8 cellular contexts compared by ENCODE assay signal in genomic region chr1:9589144-9589718, GRCh38. TPM values are rescaled to one million over a fixed set of nuclear protein-coding genes. Genes with fewer than 3 reads are reported as not detected.
DNase-seq lines count a peak whose midpoint lies in the region; ATAC-seq and TF ChIP-seq lines count a peak whose summit lies in the region.

No MANE protein-coding gene starts in this region.

- H2BK5ac ChIP-seq in IMR-90 (ENCODE audit: low read depth, low read length, poor library complexity, severe bottlenecking): no peak overlapping the region

- no peaks in the 10 kb centered on the region for H3K36me3 Mint-ChIP-seq in activated CD4-positive, alpha-beta memory T cell treated with anti-CD3 and anti-CD28 coated beads, Interleukin-2, amount 10 ng/mL, durations not matched to agents 7 days and 5 days (ENCODE audit: low read depth)
- no peaks in the 10 kb centered on the region for H3K36me3 Mint-ChIP-seq in natural killer cell
- H3K36me3 Mint-ChIP-seq in type B pancreatic cell: no peaks in the 10 kb centered on the region

- H3K4me2 ChIP-seq in IMR-90 (ENCODE audit: low read depth, low read length): peak overlapping the region; percentile 85

- no peaks in the 10 kb centered on the region for H3K27me3 Mint-ChIP-seq in activated CD4-positive, alpha-beta memory T cell treated with anti-CD3 and anti-CD28 coated beads, Interleukin-2, amount 10 ng/mL, durations not matched to agents 7 days and 5 days
- H3K27me3 Mint-ChIP-seq in natural killer cell (ENCODE audit: low read depth in 2 of 2) (no peaks in the 10 kb centered on the region), type B pancreatic cell (no peaks in the 10 kb centered on the region)

- H4K91ac ChIP-seq in IMR-90 (ENCODE audit: insufficient read depth, low read depth, low read length): peak overlapping the region; percentile 27; the same call in 1 of the 2 replicates

- H3K9me3 ChIP-seq in IMR-90 (ENCODE audit: control insufficient read depth, insufficient read depth, low read length): no peaks in the 10 kb centered on the region

- POLR2A ChIA-PET in BJ (lab: Charles Lee): no interaction called here
- POLR2A ChIA-PET in IMR-90 (lab: Charles Lee; ENCODE audit: unreplicated experiment): no interaction called here
- POLR2A ChIA-PET in activated CD4-positive, alpha-beta memory T cell treated with anti-CD3 and anti-CD28 coated beads, Interleukin-2, amount 10 ng/mL, durations not matched to agents 7 days and 5 days (lab: Charles Lee): interaction anchor here (0.9 to 1.5 kb wide), 5 partner anchors 27 to 127 kb away, joined by 3 to 7 read pairs (median 6); no protein-coding TSS in a partner anchor

- H3K18ac ChIP-seq in IMR-90 (ENCODE audit: low read depth, low read length): no peak overlapping the region

- no peak overlapping the region for H2BK15ac ChIP-seq in IMR-90 (ENCODE audit: low read depth, low read length)

- BruUV-seq in IMR-90 (replicated peaks; lab: Mats Ljungman, UMichigan): no TSS peak

- H3K27me3 ChIP-seq in BJ (ENCODE audit: control insufficient read depth, insufficient read depth, low read length) (no peaks in the 10 kb centered on the region), IMR-90 (ENCODE audit: control insufficient read depth, insufficient read depth, low read length) (no peaks in the 10 kb centered on the region)

- DNase-seq in BJ (ENCODE audit: low read depth) (no peak), GM20000 (ENCODE audit: low spot score) (peak; percentile 49), IMR-90 (peak; percentile 23), erythroblast (lab: John Stamatoyannopoulos, UW) (peak; percentile 63 to 68), natural killer cell (peak; percentile 30), type B pancreatic cell (ENCODE audit: extremely low spot score, unreplicated experiment) (peak; percentile 69), iPS-NIHi7 (ENCODE audit: extremely low spot score) (no peak)
- DNase-seq in activated CD4-positive, alpha-beta memory T cell treated with anti-CD3 and anti-CD28 coated beads, Interleukin-2, amount 10 ng/mL, durations not matched to agents 7 days and 5 days: peak; percentile 56

- H3K4ac ChIP-seq in IMR-90 (ENCODE audit: low read depth, low read length): peak overlapping the region; percentile 38; the same call in 1 of the 2 replicates

- dilution Hi-C loops in IMR-90 (cut with HindIII; ENCODE audit: low sequenced_read_pairs, unreplicated experiment): no loop called here

- peak overlapping the region; percentile 29; the same call in 1 of the 2 replicates for H3K14ac ChIP-seq in IMR-90 (replicated peaks; ENCODE audit: low read depth, low read length)

- H3K79me1 ChIP-seq in IMR-90 (ENCODE audit: low read depth in 1 of 2, low read length in 2 of 2): peaks cover 16 to 50% of the 10 kb centered on the region in 2 experiments

- H4K5ac ChIP-seq in IMR-90 (ENCODE audit: low read depth, low read length): 0 out of 2 replicates have a peak overlapping the region, but pooled peaks have one; percentile 0

- peak overlapping the region; percentile 93 for H2AK9ac ChIP-seq in IMR-90 (replicated peaks; ENCODE audit: low read depth, low read length, poor library complexity)

- intact Hi-C loops in IMR-90 (cut with micrococcal nuclease) (loop anchor here (5.0 kb wide), 1 partner anchor 302 kb away; no protein-coding TSS in a partner anchor), natural killer cell (cut with micrococcal nuclease) (loop anchor here (5.0 kb wide), 1 partner anchor 233 kb away; the partner anchor contains the start of gene CLSTN1)

- peak overlapping the region; percentile 50 for H3K4me3 ChIP-seq in BJ (ENCODE audit: low read depth, low read length)
- H3K4me3 ChIP-seq in IMR-90 (ENCODE audit: insufficient read depth, low read depth, low read length): peak overlapping the region; percentile 88

- ATAC-seq in IMR-90 (ENCODE audit: low read depth): peak; percentile 15
- peak in 2 of 3 donors; percentile 3 to 6 for ATAC-seq in natural killer cell

- H2BK20ac ChIP-seq in IMR-90 (ENCODE audit: low read depth, low read length): no peak overlapping the region

- H3K56ac ChIP-seq in IMR-90 (ENCODE audit: extremely low read depth, insufficient read depth, low read length): no peak overlapping the region; the same call in 1 of the 2 replicates

- peaks cover 21% of the 10 kb centered on the region for H3K9me1 ChIP-seq in IMR-90 (ENCODE audit: insufficient read depth, low read length)

- in situ Hi-C loops in IMR-90 (cut with MboI; ENCODE audit: low sequenced_read_pairs): no loop called here

- H3K4me3 Mint-ChIP-seq in activated CD4-positive, alpha-beta memory T cell treated with anti-CD3 and anti-CD28 coated beads, Interleukin-2, amount 10 ng/mL, durations not matched to agents 7 days and 5 days: peak overlapping the region; percentile 79
- H3K4me3 Mint-ChIP-seq in natural killer cell: peak overlapping the region; percentile 82
- H3K4me3 Mint-ChIP-seq in type B pancreatic cell: peak overlapping the region; percentile 89

- H3K23ac ChIP-seq in IMR-90 (ENCODE audit: low read depth, low read length): peak overlapping the region; percentile 50

- H3K4me1 ChIP-seq in IMR-90 (ENCODE audit: control insufficient read depth, insufficient read depth, low read length): peaks cover 15% of the 10 kb centered on the region

- H2AFZ ChIP-seq in IMR-90 (replicated peaks; ENCODE audit: low read length, poor library complexity): peak overlapping the region; percentile 75

- peak overlapping the region; percentile 67 for H3K27ac Mint-ChIP-seq in activated CD4-positive, alpha-beta memory T cell treated with anti-CD3 and anti-CD28 coated beads, Interleukin-2, amount 10 ng/mL, durations not matched to agents 7 days and 5 days
- H3K27ac Mint-ChIP-seq in natural killer cell (peak overlapping the region; percentile 23 to 29), type B pancreatic cell (peak overlapping the region; percentile 58)

- H3K4me1 Mint-ChIP-seq in activated CD4-positive, alpha-beta memory T cell treated with anti-CD3 and anti-CD28 coated beads, Interleukin-2, amount 10 ng/mL, durations not matched to agents 7 days and 5 days: peaks cover 35% of the 10 kb centered on the region
- H3K4me1 Mint-ChIP-seq in natural killer cell (peaks cover 8 to 31% of the 10 kb centered on the region in 2 donors), type B pancreatic cell (ENCODE audit: unreplicated experiment) (peaks cover 30% of the 10 kb centered on the region)

- H3K9me3 Mint-ChIP-seq in activated CD4-positive, alpha-beta memory T cell treated with anti-CD3 and anti-CD28 coated beads, Interleukin-2, amount 10 ng/mL, durations not matched to agents 7 days and 5 days: no peaks in the 10 kb centered on the region
- no peaks in the 10 kb centered on the region for H3K9me3 Mint-ChIP-seq in natural killer cell
- H3K9me3 Mint-ChIP-seq in type B pancreatic cell: no peaks in the 10 kb centered on the region

- CTCF ChIA-PET in BJ (lab: Yijun Ruan, JAX) (interaction anchor here (0.8 to 2.3 kb wide), 6 partner anchors 9 to 301 kb away, joined by 3 to 7 read pairs (median 3); no protein-coding TSS in a partner anchor), IMR-90 (lab: Yijun Ruan, JAX) (interaction anchor here (0.9 to 1.4 kb wide), 2 partner anchors 25 to 26 kb away, joined by 3 to 5 read pairs; no protein-coding TSS in a partner anchor)
- CTCF ChIA-PET in activated CD4-positive, alpha-beta memory T cell treated with anti-CD3 and anti-CD28 coated beads, Interleukin-2, amount 10 ng/mL, durations not matched to agents 7 days and 5 days (lab: Charles Lee): interaction anchor here (0.7 to 2.2 kb wide), 10 partner anchors 10 to 322 kb away, joined by 3 to 8 read pairs (median 4); no protein-coding TSS in a partner anchor

- H4K20me1 ChIP-seq in IMR-90 (ENCODE audit: insufficient read depth, low read length): peaks cover 26% of the 10 kb centered on the region

- peak overlapping the region in 1 of 2 experiments; percentile 41; a peak in 1 of 4 replicates for H4K8ac ChIP-seq in IMR-90 (ENCODE audit: low read depth in 2 of 2, low read length in 2 of 2)

- no peak for TF ChIP-seq RAD21 in IMR-90 (IDR thresholded peaks at IDR 0.05; ENCODE audit: low read length)

- H3K9ac ChIP-seq in IMR-90 (ENCODE audit: low read depth, low read length): peak overlapping the region; percentile 82

- H3K36me3 ChIP-seq in BJ (ENCODE audit: control insufficient read depth, insufficient read depth, low read length) (no peaks in the 10 kb centered on the region), IMR-90 (ENCODE audit: control insufficient read depth, insufficient read depth, low read length) (no peaks in the 10 kb centered on the region; the same call in 1 of the 2 replicates)

- H3K27ac ChIP-seq in IMR-90 (ENCODE audit: insufficient read depth, low read length): peak overlapping the region; percentile 53

- 0% methylated on average over 49 of the region's 63 CpGs; no CpG with 5 or more reads in 1 of the 2 experiments for WGBS in IMR-90 (ENCODE audit: extremely low coverage in 2 of 2, insufficient read length in 1 of 2), 2 experiments

- peak overlapping the region; percentile 75; the same call in 1 of the 2 replicates for H2AK5ac ChIP-seq in IMR-90 (ENCODE audit: low read depth, low read length)

- H2BK120ac ChIP-seq in IMR-90 (ENCODE audit: low read depth, low read length): no peak overlapping the region

- TF ChIP-seq CTCF in BJ (IDR thresholded peaks at IDR 0.05; ENCODE audit: insufficient read depth, low read depth, low read length) (no peak), GM20000 (IDR thresholded peaks at IDR 0.05; ENCODE audit: extremely low read depth, missing control alignments) (no peak), IMR-90 (conservative IDR thresholded peaks at IDR 0.05; ENCODE audit: low read depth, low read length) (no peak), natural killer cell (IDR thresholded peaks at IDR 0.05) (no peak), type B pancreatic cell (conservative IDR thresholded peaks at IDR 0.05) (no peak)

- TF ChIP-seq POLR2A in IMR-90 (IDR thresholded peaks at IDR 0.05; ENCODE audit: low read depth, low read length) (no peak), erythroblast (IDR thresholded peaks at IDR 0.05; ENCODE audit: low read length) (no peak)

RNA-seq across cellular contexts. Expression of gene TMEM201, which starts 0.5 kb away (rescaled TPM):
- 1.1 and 2.9 TPM in 2 replicates for polyA plus RNA-seq in BJ (2011; rRNA removed)
- 2.4 and 3.8 TPM in 2 replicates for polyA minus RNA-seq in BJ (2011; rRNA and poly(A)+ RNA removed)
- 1.3 and 1.9 TPM in 2 replicates for total RNA-seq in IMR-90 (2012; rRNA removed)
- 8.7 and 9.4 TPM in 2 replicates for polyA plus RNA-seq in IMR-90 (2012; rRNA removed)
- 5.6 and 9.3 TPM in 2 replicates for polyA plus RNA-seq in IMR-90 (2012; cell fraction: cytosol; rRNA removed)
- polyA plus RNA-seq in IMR-90 (2012; cell fraction: nucleus; rRNA removed; ENCODE audit: low replicate concordance): 11.7 and 31.4 TPM in 2 replicates
- 10 to 100 TPM; 12.4 to 13.4 TPM for total RNA-seq in activated CD4-positive, alpha-beta memory T cell treated with anti-CD3 and anti-CD28 coated beads, Interleukin-2, amount 10 ng/mL, durations not matched to agents 7 days and 5 days
- total RNA-seq in natural killer cell: 10 to 100 TPM in 1 of 3 donors, 1 to 10 TPM in 2; 7.3 to 10.2 (median 8.8) TPM
- total RNA-seq in type B pancreatic cell (ENCODE audit: low replicate concordance): 18.4 and 26.0 TPM in 2 replicates

RNA-seq across cellular contexts. Expression of gene SLC25A33, which starts 50.0 kb away (rescaled TPM):
- polyA plus RNA-seq in BJ (2011; rRNA removed) (2.7 and 3.7 TPM in 2 replicates), IMR-90 (2012; rRNA removed) (2.5 and 2.7 TPM in 2 replicates)
- polyA minus RNA-seq in BJ (2011; rRNA and poly(A)+ RNA removed): 1.3 and 1.8 TPM in 2 replicates
- total RNA-seq in IMR-90 (2012; rRNA removed) (3.0 and 3.6 TPM in 2 replicates), natural killer cell (1 to 10 TPM; 7.0 to 9.0 (median 7.6) TPM), type B pancreatic cell (ENCODE audit: low replicate concordance) (5.8 and 7.6 TPM in 2 replicates)
- polyA plus RNA-seq in IMR-90 (2012; cell fraction: cytosol; rRNA removed): 1.5 and 1.6 TPM in 2 replicates
- polyA plus RNA-seq in IMR-90 (2012; cell fraction: nucleus; rRNA removed; ENCODE audit: low replicate concordance): 0.97 and 1.9 TPM in 2 replicates
- 1 to 10 TPM; 2.6 to 3.0 TPM for total RNA-seq in activated CD4-positive, alpha-beta memory T cell treated with anti-CD3 and anti-CD28 coated beads, Interleukin-2, amount 10 ng/mL, durations not matched to agents 7 days and 5 days

Comparison
In these comparisons a context has a peak if more than half of its experiments do, and no peak if none do; other contexts are left out.
1. DNase-seq: peak in GM20000 (single experiment), IMR-90 (single experiment), activated CD4-positive, alpha-beta memory T cell treated with anti-CD3 and anti-CD28 coated beads, Interleukin-2, amount 10 ng/mL, durations not matched to agents 7 days and 5 days (single experiment), erythroblast (2 of 2), natural killer cell (single experiment) and type B pancreatic cell (single experiment); none in BJ (single experiment) and iPS-NIHi7 (single experiment).
2. Peak in every context shown above with its lines, with median percentiles within 50 percentile points of each other: H3K27ac Mint-ChIP-seq and H3K4me3 Mint-ChIP-seq.